25 cellular contexts compared by ENCODE assay signal in genomic region chr10:104622175-104622574, GRCh38. TPM values are rescaled to one million over a fixed set of nuclear protein-coding genes. Genes with fewer than 3 reads are reported as not detected.
"Had no signal": no experiment of that assay in that cellular context is flagged by ENCODE, and none has a peak within 500 bp of the region (broad histone marks: within the 10 kb centered on the region; RNA-seq: fewer than 3 reads in every experiment).

No MANE protein-coding gene starts in this region.

- H2AFZ ChIP-seq: neural progenitor cell had no signal

- H3K4me2 ChIP-seq: neural progenitor cell, smooth muscle cell had no signal

- H3K4me1 Mint-ChIP-seq: naive thymus-derived CD8-positive, alpha-beta T cell; nephron progenitor cell; neural progenitor cell; stimulated activated memory B cell treated with anti-CD40 and anti-IgM and Interleukin-4, amounts not matched to agents 10 μg/mL and 1 μg/mL and 100 μg/mL, for 72 hours; stimulated activated naive CD8-positive, alpha-beta T cell treated with anti-CD3 and anti-CD28 coated beads, Interleukin-15, amount 100 ng/mL, for 72 hours had no signal

- H3K9me3 Mint-ChIP-seq: nephron progenitor cell; stimulated activated naive CD8-positive, alpha-beta T cell treated with anti-CD3 and anti-CD28 coated beads, Interleukin-15, amount 100 ng/mL, for 72 hours; type B pancreatic cell had no signal

- H3K4me3 ChIP-seq: left ventricle myocardium inferior, lung, neural progenitor cell, ovary, right atrium auricular region, right lobe of liver, smooth muscle cell, tibial nerve, uterus had no signal

- H3K4me1 ChIP-seq: left ventricle myocardium inferior, neural progenitor cell, right atrium auricular region, right lobe of liver, tibial nerve, uterus had no signal

- H3K36me3 ChIP-seq: left ventricle myocardium inferior, neural progenitor cell, ovary, right atrium auricular region, right lobe of liver, tibial nerve, uterus had no signal

- H3K9ac ChIP-seq: neural progenitor cell had no signal

- ATAC-seq: naive thymus-derived CD8-positive, alpha-beta T cell; stimulated activated memory B cell treated with anti-CD40 and anti-IgM and Interleukin-4, amounts not matched to agents 10 μg/mL and 1 μg/mL and 100 μg/mL, for 72 hours; stimulated activated naive CD8-positive, alpha-beta T cell treated with anti-CD3 and anti-CD28 coated beads, Interleukin-15, amount 100 ng/mL, for 72 hours had no signal

- H3K27ac Mint-ChIP-seq: nephron progenitor cell; neural progenitor cell; progenitor cell of endocrine pancreas; stimulated activated memory B cell treated with anti-CD40 and anti-IgM and Interleukin-4, amounts not matched to agents 10 μg/mL and 1 μg/mL and 100 μg/mL, for 72 hours; stimulated activated naive CD8-positive, alpha-beta T cell treated with anti-CD3 and anti-CD28 coated beads, Interleukin-15, amount 100 ng/mL, for 72 hours; type B pancreatic cell had no signal

- H3K4me3 Mint-ChIP-seq: naive thymus-derived CD8-positive, alpha-beta T cell; nephron progenitor cell; neural progenitor cell; stimulated activated memory B cell treated with anti-CD40 and anti-IgM and Interleukin-4, amounts not matched to agents 10 μg/mL and 1 μg/mL and 100 μg/mL, for 72 hours; stimulated activated naive CD8-positive, alpha-beta T cell treated with anti-CD3 and anti-CD28 coated beads, Interleukin-15, amount 100 ng/mL, for 72 hours; type B pancreatic cell had no signal

- DNase-seq: hypothalamus; left ventricle myocardium inferior; ovary; stimulated activated CD4-positive, alpha-beta T cell treated with anti-CD3 and anti-CD28 coated beads, Interleukin-1b, Interleukin-23, amount 100 ng/mL, for 48 hours; stimulated activated CD4-positive, alpha-beta T cell treated with anti-CD3 and anti-CD28 coated beads, Interleukin-2, amount 100 ng/mL, for 48 hours; stimulated activated CD4-positive, alpha-beta T cell treated with anti-CD3 and anti-CD28 coated beads, Interleukin-4, amount 100 ng/mL, for 4 hours; stimulated activated CD8-positive, alpha-beta memory T cell treated with anti-CD3 and anti-CD28 coated beads, Interleukin-4, amount 100 ng/mL, for 48 hours; stimulated activated naive CD4-positive, alpha-beta T cell treated with Interleukin-2 at 50 U/mL for 16 hours; stimulated activated naive CD8-positive, alpha-beta T cell treated with anti-CD3 and anti-CD28 coated beads, Interleukin-15, amount 100 ng/mL, for 72 hours; substantia nigra; uterus had no signal

- H3K27ac ChIP-seq: left ventricle myocardium inferior, neural progenitor cell, ovary, right atrium auricular region, right lobe of liver, tibial nerve, uterus had no signal

- H3K9me3 ChIP-seq: left ventricle myocardium inferior, ovary, right atrium auricular region, right lobe of liver, uterus had no signal

- H3K27me3 ChIP-seq: ovary, right atrium auricular region, right lobe of liver, tibial nerve, uterus had no signal

- H3K36me3 Mint-ChIP-seq: naive thymus-derived CD8-positive, alpha-beta T cell; neural progenitor cell; stimulated activated memory B cell treated with anti-CD40 and anti-IgM and Interleukin-4, amounts not matched to agents 10 μg/mL and 1 μg/mL and 100 μg/mL, for 72 hours; type B pancreatic cell had no signal

RNA-seq across cellular contexts. Expression of gene SORCS3, which starts 18.9 kb away (rescaled TPM):
- total RNA-seq: naive thymus-derived CD8-positive, alpha-beta T cell; omental fat pad; pulmonary artery endothelial cell; right lobe of liver; smooth muscle cell; ureter had no signal
- polyA plus RNA-seq: lung, smooth muscle cell had no signal
